ENCODE assay signal across 8 cellular contexts in the genomic region with DNA sequence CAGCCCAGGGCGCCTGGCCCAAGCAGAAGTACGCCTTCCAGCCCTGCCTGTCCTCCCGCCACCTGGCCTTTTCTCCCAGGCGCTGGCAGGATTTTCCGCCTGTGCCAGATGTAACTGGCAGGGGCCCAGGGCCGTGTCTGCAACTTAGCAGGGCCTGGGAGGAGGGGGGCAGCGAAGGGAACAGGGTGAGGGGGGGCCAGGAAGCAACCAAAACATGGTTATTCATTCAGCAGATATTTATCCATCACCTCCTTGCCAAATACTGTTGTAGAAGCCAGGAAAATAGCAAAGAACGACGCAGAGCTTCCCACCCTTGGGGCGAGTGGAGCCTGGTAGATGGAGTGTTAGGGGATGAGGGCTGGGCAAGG. TPM values are rescaled to one million over a fixed set of nuclear protein-coding genes. Genes with fewer than 3 reads are reported as not detected.
DNase-seq lines count a peak whose midpoint lies in the region; ATAC-seq and TF ChIP-seq lines count a peak whose summit lies in the region.

No MANE protein-coding gene starts in this region.

- no peaks in the 10 kb centered on the region; the same call in 2 of the 3 replicates for H3K9me3 Mint-ChIP-seq in GM23338

- CTCF ChIA-PET in SK-N-SH (lab: Yijun Ruan, JAX) = interaction anchor here (0.6 to 2.8 kb wide), 8 partner anchors 9 to 1747 kb away, joined by 3 to 8 read pairs (median 4); no protein-coding TSS in a partner anchor

- no peaks in the 10 kb centered on the region for H3K36me3 Mint-ChIP-seq in GM23338 (ENCODE audit: low read depth)

- no peaks in the 10 kb centered on the region for H3K36me3 ChIP-seq in GM23338 (ENCODE audit: insufficient read depth)
- no peaks in the 10 kb centered on the region for H3K36me3 ChIP-seq in SK-N-SH (replicated peaks in 1 of 2; ENCODE audit: control insufficient read depth in 1 of 2, insufficient read depth in 2 of 2, low read length in 1 of 2)
- no peaks in the 10 kb centered on the region for H3K36me3 ChIP-seq in brain microvascular endothelial cell (replicated peaks)

- peak overlapping the region; percentile 64 for H3K4me2 ChIP-seq in GM23338
- H3K4me2 ChIP-seq in SK-N-SH = peak overlapping the region; percentile 75; the same call in 1 of the 2 replicates

- H3K27ac ChIP-seq in GM23338 (ENCODE audit: low read depth) = no peak overlapping the region
- H3K27ac ChIP-seq in SK-N-SH (ENCODE audit: low read depth in 2 of 2, low read length in 1 of 2) = peak overlapping the region; percentile 60 to 78
- H3K27ac ChIP-seq in brain microvascular endothelial cell = no peak overlapping the region

- H3K27ac Mint-ChIP-seq in GM23338 = no peak overlapping the region; the same call in 1 of the 2 replicates

- no peak overlapping the region for H3K9ac ChIP-seq in SK-N-SH

- H3K9me3 ChIP-seq in SK-N-SH = no peaks in the 10 kb centered on the region

- H2AFZ ChIP-seq in GM23338 = peak overlapping the region; percentile 69; the same call in 1 of the 2 replicates
- H2AFZ ChIP-seq in SK-N-SH (ENCODE audit: low read depth) = peak overlapping the region; percentile 79; the same call in 1 of the 2 replicates

- H3K79me2 ChIP-seq in GM23338 (replicated peaks; ENCODE audit: insufficient read depth) = no peaks in the 10 kb centered on the region
- no peaks in the 10 kb centered on the region for H3K79me2 ChIP-seq in SK-N-SH (ENCODE audit: insufficient read depth)

- peaks cover 34% of the 10 kb centered on the region for H3K4me1 Mint-ChIP-seq in GM23338

- peak; percentile 71 to 91; a peak in 3 of 4 replicates for TF ChIP-seq EP300 in SK-N-SH (IDR thresholded peaks at IDR 0.05; ENCODE audit: borderline replicate concordance in 1 of 2, low read depth in 1 of 2, low read length in 1 of 2)

- TF ChIP-seq RAD21 in SK-N-SH (IDR thresholded peaks at IDR 0.05; ENCODE audit: low read length) = no peak; the same call in 1 of the 2 replicates

- ATAC-seq in GM23338 = peak; percentile 3; the same call in 2 of the 3 replicates
- ATAC-seq in Right ventricle myocardium inferior = peak; percentile 82
- peak; percentile 82 for ATAC-seq in sciatic nerve
- no peak for ATAC-seq in HG02981 (IDR thresholded peaks at IDR 0.05; ENCODE audit: unreplicated experiment)
- no peak for ATAC-seq in GM18907 (IDR thresholded peaks at IDR 0.05; ENCODE audit: unreplicated experiment)

- POLR2A ChIA-PET in SK-N-SH (lab: Yijun Ruan, JAX) = interaction anchor here (0.6 to 3.5 kb wide), 4 partner anchors 13 to 79 kb away, joined by 3 to 21 read pairs (median 4); a partner anchor contains a TSS

- H3K9me2 ChIP-seq in GM23338 (ENCODE audit: insufficient read depth) (no peaks in the 10 kb centered on the region), SK-N-SH (no peaks in the 10 kb centered on the region)

- H3F3A ChIP-seq in GM23338 (replicated peaks; ENCODE audit: low read depth) (peaks cover 24% of the 10 kb centered on the region), SK-N-SH (replicated peaks; ENCODE audit: insufficient read depth) (peaks cover 12% of the 10 kb centered on the region)

- intact Hi-C loops in Right ventricle myocardium inferior (cut with DNase I) = loop anchor here (2.0 kb wide), 1 partner anchor 52 kb away; no protein-coding TSS in a partner anchor
- intact Hi-C loops in sciatic nerve (cut with DNase I) = loop anchor here (10.0 kb wide), 1 partner anchor 52 kb away; no protein-coding TSS in a partner anchor

- peak overlapping the region; percentile 42; the same call in 1 of the 2 replicates for H3K4me3 ChIP-seq in GM23338
- no peak overlapping the region for H3K4me3 ChIP-seq in SK-N-SH (ENCODE audit: low read depth in 2 of 2, low read length in 1 of 2)
- H3K4me3 ChIP-seq in brain microvascular endothelial cell (ENCODE audit: low read depth, low read length) = no peak overlapping the region

- 7% methylated on average over 6 of the region's 10 CpGs for WGBS in SK-N-SH (ENCODE audit: low lambda C conversion rate)

- TF ChIP-seq CTCF in GM23338 (conservative IDR thresholded peaks at IDR 0.05; ENCODE audit: low read depth in 2 of 2) = no peak
- TF ChIP-seq CTCF in SK-N-SH (IDR thresholded peaks at IDR 0.05) = no peak
- no peak for TF ChIP-seq CTCF in brain microvascular endothelial cell (IDR thresholded peaks at IDR 0.05; ENCODE audit: low read depth, low read length, missing control alignments)

- H3K27me3 ChIP-seq in GM23338 (ENCODE audit: insufficient read depth) (peaks cover 5% of the 10 kb centered on the region; the same call in 1 of the 2 replicates), SK-N-SH (ENCODE audit: insufficient read depth) (no peaks in the 10 kb centered on the region), brain microvascular endothelial cell (replicated peaks) (peaks cover 17% of the 10 kb centered on the region)

- no peak overlapping the region; the same call in 2 of the 3 replicates for H3K4me3 Mint-ChIP-seq in GM23338

- in situ Hi-C loops in ACHN (cut with HindIII; ENCODE audit: low pct_ligation_motif_present, low pct_unique_long_range_greater_than_20kb, low sequenced_read_pairs) (no loop called here), brain microvascular endothelial cell (cut with HindIII; ENCODE audit: low pct_ligation_motif_present, low sequenced_read_pairs) (no loop called here)

- DNase-seq in GM23338 (ENCODE audit: low spot score) (no peak), SK-N-SH (peak; percentile 92), Right ventricle myocardium inferior (ENCODE audit: missing footprints) (peak; percentile 94), sciatic nerve (ENCODE audit: low spot score) (peak; percentile 87), ACHN (no peak), brain microvascular endothelial cell (no peak)

- H3K4me1 ChIP-seq in GM23338 (ENCODE audit: insufficient read depth) = peaks cover 33% of the 10 kb centered on the region
- H3K4me1 ChIP-seq in SK-N-SH (ENCODE audit: control insufficient read depth in 1 of 2, insufficient read depth in 2 of 2, low read depth in 1 of 2, low read length in 1 of 2) = peaks cover 13 to 27% of the 10 kb centered on the region in 2 experiments; a peak in 3 of 4 replicates

- H4K20me1 ChIP-seq in GM23338 (replicated peaks; ENCODE audit: insufficient read depth) = no peaks in the 10 kb centered on the region
- H4K20me1 ChIP-seq in SK-N-SH (ENCODE audit: insufficient read depth) = no peaks in the 10 kb centered on the region

- H3K27me3 Mint-ChIP-seq in GM23338 (ENCODE audit: insufficient read depth, low read depth, poor library complexity) = peaks cover 44% of the 10 kb centered on the region

TF ChIP-seq in GM23338, 12 proteins besides CTCF, POLR2A, EP300 and RAD21 (continues in another document):
- no peak for TF ChIP-seq ZNF331 (CRISPR knock-in tag; IDR thresholded peaks at IDR 0.05; ENCODE audit: low read depth)

TF ChIP-seq in SK-N-SH, 30 proteins besides CTCF, POLR2A, EP300 and RAD21 (continues in another document):
- peak; percentile 54; the same call in 1 of the 2 replicates for TF ChIP-seq SIN3A (IDR thresholded peaks at IDR 0.05; ENCODE audit: borderline replicate concordance, low read depth, low read length)
- no peak for TF ChIP-seq EZH2phosphoT487 (IDR thresholded peaks at IDR 0.05; ENCODE audit: borderline replicate concordance, low read depth)
- TF ChIP-seq POLR2AphosphoS5 (IDR thresholded peaks at IDR 0.05; ENCODE audit: low read depth, low read length) = peak; percentile 63; the same call in 1 of the 2 replicates
- TF ChIP-seq GABPA (IDR thresholded peaks at IDR 0.05; ENCODE audit: low read depth) = no peak
- TF ChIP-seq FOXJ3 (CRISPR knock-in tag; IDR thresholded peaks at IDR 0.05) = peak; percentile 92
- TF ChIP-seq MEF2A (IDR thresholded peaks at IDR 0.05; ENCODE audit: borderline replicate concordance, low read depth) = no peak
- peak; percentile 97 for TF ChIP-seq NFIC (IDR thresholded peaks at IDR 0.05; ENCODE audit: borderline replicate concordance)
- no peak for TF ChIP-seq FOXM1 (IDR thresholded peaks at IDR 0.05; ENCODE audit: low read depth)
- peak; percentile 93 for TF ChIP-seq RCOR1 (IDR thresholded peaks at IDR 0.05; ENCODE audit: low read length)
- TF ChIP-seq, protein P1, sequence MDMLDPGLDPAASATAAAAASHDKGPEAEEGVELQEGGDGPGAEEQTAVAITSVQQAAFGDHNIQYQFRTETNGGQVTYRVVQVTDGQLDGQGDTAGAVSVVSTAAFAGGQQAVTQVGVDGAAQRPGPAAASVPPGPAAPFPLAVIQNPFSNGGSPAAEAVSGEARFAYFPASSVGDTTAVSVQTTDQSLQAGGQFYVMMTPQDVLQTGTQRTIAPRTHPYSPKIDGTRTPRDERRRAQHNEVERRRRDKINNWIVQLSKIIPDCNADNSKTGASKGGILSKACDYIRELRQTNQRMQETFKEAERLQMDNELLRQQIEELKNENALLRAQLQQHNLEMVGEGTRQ (IDR thresholded peaks at IDR 0.05; ENCODE audit: borderline replicate concordance, low read depth, low read length) = no peak

RNA-seq across cellular contexts. Expression of a gene that starts 5.6 kb away (rescaled TPM):
- total RNA-seq in GM23338 (2014; rRNA removed; shearing (Covaris generic)) = 0.70 and 2.4 TPM in 2 replicates
- polyA plus RNA-seq in GM23338 (2016; fragmentation: Nextera tagmentation; extraction: Ambion mirVana) (1.3 and 2.4 TPM in 2 replicates), SK-N-SH (2012; rRNA removed) (2.6 and 3.3 TPM in 2 replicates)
- 0.95 and 1.2 TPM in 2 replicates for polyA plus RNA-seq in SK-N-SH (2012; cell fraction: cytosol; rRNA removed)
- polyA plus RNA-seq in SK-N-SH (2012; cell fraction: nucleus; rRNA removed) = 9.8 and 10.4 TPM in 2 replicates
- total RNA-seq in Right ventricle myocardium inferior (1.1 TPM), sciatic nerve (4.4 TPM)

RNA-seq across cellular contexts. Expression of a gene that starts 38.2 kb away (rescaled TPM):
- total RNA-seq in GM23338 (2014; rRNA removed; shearing (Covaris generic)) = 4.1 and 4.5 TPM in 2 replicates
- 3.3 and 3.7 TPM in 2 replicates for polyA plus RNA-seq in GM23338 (2016; fragmentation: Nextera tagmentation; extraction: Ambion mirVana)
- polyA plus RNA-seq in SK-N-SH (2012; rRNA removed) = 4.4 and 6.6 TPM in 2 replicates
- polyA plus RNA-seq in SK-N-SH (2012; cell fraction: cytosol; rRNA removed) = 4.8 and 5.0 TPM in 2 replicates
- polyA plus RNA-seq in SK-N-SH (2012; cell fraction: nucleus; rRNA removed) = 8.4 and 10.1 TPM in 2 replicates
- total RNA-seq in Right ventricle myocardium inferior = 2.6 TPM
- 6.1 TPM for total RNA-seq in sciatic nerve

RNA-seq across cellular contexts. Expression of a gene that starts 46.1 kb away (rescaled TPM):
- total RNA-seq in GM23338 (2014; rRNA removed; shearing (Covaris generic)) = 21.3 and 22.8 TPM in 2 replicates
- polyA plus RNA-seq in GM23338 (2016; fragmentation: Nextera tagmentation; extraction: Ambion mirVana) (5.2 and 5.6 TPM in 2 replicates), SK-N-SH (2012; rRNA removed) (1.7 and 2.3 TPM in 2 replicates)
- 0.97 and 1.9 TPM in 2 replicates for polyA plus RNA-seq in SK-N-SH (2012; cell fraction: cytosol; rRNA removed)
- 10.0 and 17.5 TPM in 2 replicates for polyA plus RNA-seq in SK-N-SH (2012; cell fraction: nucleus; rRNA removed)
- total RNA-seq in Right ventricle myocardium inferior (58.6 TPM), sciatic nerve (232 TPM)

Comparison
In these comparisons a context has a peak if more than half of its experiments do, and no peak if none do; other contexts are left out.
1. ATAC-seq: peak in GM23338 (single experiment), Right ventricle myocardium inferior (single experiment) and sciatic nerve (single experiment); none in HG02981 (single experiment) and GM18907 (single experiment).
2. DNase-seq: peak in SK-N-SH (single experiment), Right ventricle myocardium inferior (single experiment) and sciatic nerve (single experiment); none in GM23338 (single experiment), ACHN (single experiment) and brain microvascular endothelial cell (single experiment).
3. H3K27ac ChIP-seq: peak in SK-N-SH (2 of 2); none in GM23338 (single experiment) and brain microvascular endothelial cell (single experiment).